1 cellular context compared by ENCODE assay signal in the genomic region with DNA sequence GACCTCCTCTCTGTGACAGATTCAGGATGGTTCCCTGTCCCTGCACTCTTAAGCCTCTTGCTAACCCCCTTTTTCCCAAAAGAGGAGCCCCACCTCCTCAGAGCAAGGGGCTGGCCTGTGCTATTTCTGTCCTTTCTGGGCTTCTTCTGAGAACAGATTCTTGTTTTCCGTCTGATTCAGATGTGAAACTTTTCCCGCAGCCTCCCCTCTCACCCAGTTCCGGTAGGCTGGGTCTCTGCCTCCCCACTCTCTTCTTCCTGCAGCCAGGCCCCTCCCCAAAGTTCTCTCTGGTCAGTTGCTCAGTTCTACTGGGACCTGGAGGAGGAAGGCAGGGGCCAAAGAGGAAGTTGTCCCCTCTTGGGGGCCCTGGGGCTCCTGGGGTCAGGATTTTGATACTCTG.
TF ChIP-seq lines count a peak whose summit lies in the region.

No MANE protein-coding gene starts in this region.

TF ChIP-seq in WTC11, 78 proteins besides CTCF, POLR2A, EP300 and RAD21 (continued from another document):
- TF ChIP-seq ERG (CRISPR knock-in tag; IDR thresholded peaks at IDR 0.05) (no peak), ZNF423 (CRISPR knock-in tag; IDR thresholded peaks at IDR 0.05) (no peak)
TF ChIP-seq in WTC11: peak in this region for 0.
